16 cellular contexts compared by ENCODE assay signal in genomic region chr17:74473294-74473693, GRCh38. TPM values are rescaled to one million over a fixed set of nuclear protein-coding genes. Genes with fewer than 3 reads are reported as not detected.
DNase-seq lines count a peak whose midpoint lies in the region; ATAC-seq and TF ChIP-seq lines count a peak whose summit lies in the region.
"Had no signal": no experiment of that assay in that cellular context is flagged by ENCODE, and none has a peak within 500 bp of the region (broad histone marks: within the 10 kb centered on the region; RNA-seq: fewer than 3 reads in every experiment).

No MANE protein-coding gene starts in this region.

- DNase-seq in T-helper 1 cell (no peak), mucosa of gallbladder (ENCODE audit: low spot score) (no peak), NCI-H524 treated with DMSO at 0.1 percent for 48 hours (lab: John Stamatoyannopoulos, UW) (no peak)
- DNase-seq in CD8-positive, alpha-beta T cell: no peak
- peak in 1 of 10 donors; percentile 50 for DNase-seq in naive thymus-derived CD8-positive, alpha-beta T cell
- DNase-seq: Caco-2, NCI-H2107, NCI-H345, NCI-H748 treated with DMSO at 0.1 percent for 48 hours had no signal

- H3K27me3 ChIP-seq in CD8-positive, alpha-beta T cell (ENCODE audit: insufficient read depth, low read length): no peaks in the 10 kb centered on the region

- intact Hi-C loops in CD8-positive, alpha-beta T cell (cut with DNase I, micrococcal nuclease): loop anchor here in 1 of 2 experiments (10.0 kb wide), 1 partner anchor 262 kb away; the partner anchor contains the start of gene RAB37

- peaks cover 4% of the 10 kb centered on the region for H3K36me3 ChIP-seq in CD8-positive, alpha-beta T cell (ENCODE audit: insufficient read depth, low read length)

- no peak overlapping the region for H3K27ac ChIP-seq in CD8-positive, alpha-beta T cell (ENCODE audit: low read depth, low read length)
- H3K27ac ChIP-seq: 22Rv1 had no signal

- no peak for ATAC-seq in CD8-positive, alpha-beta T cell
- ATAC-seq in activated T-helper 17 cell treated with anti-CD3 and anti-CD28 coated beads, Interleukin-2, amount 50 U/mL, for 72 hours (replicated peaks): no peak
- ATAC-seq in naive thymus-derived CD8-positive, alpha-beta T cell: no peak
- no peak for ATAC-seq in HG03442 (IDR thresholded peaks at IDR 0.05; ENCODE audit: unreplicated experiment)
- ATAC-seq: Right ventricle myocardium inferior had no signal

- H3K27ac Mint-ChIP-seq in T-helper 1 cell treated with Interleukin-12 subunit alpha and Interleukin-12 subunit beta and Interleukin-4 antibody, amounts not matched to agents 30 μg/mL and 1 μg/mL, for 36 hours: peak overlapping the region; percentile 62
- H3K27ac Mint-ChIP-seq in CD8-positive, alpha-beta T cell: peak overlapping the region; percentile 82
- peak overlapping the region; percentile 79 for H3K27ac Mint-ChIP-seq in activated T-helper 17 cell treated with anti-CD3 and anti-CD28 coated beads, Interleukin-2, amount 50 U/mL, for 72 hours
- peak overlapping the region in 7 of 10 donors; percentile 29 to 95 (median 87) for H3K27ac Mint-ChIP-seq in naive thymus-derived CD8-positive, alpha-beta T cell

- peaks cover 38% of the 10 kb centered on the region for H3K4me1 ChIP-seq in CD8-positive, alpha-beta T cell (ENCODE audit: insufficient read depth, low read length)
- H3K4me1 ChIP-seq: Caco-2 had no signal

- peaks cover 5% of the 10 kb centered on the region for H3K9me3 ChIP-seq in CD8-positive, alpha-beta T cell (ENCODE audit: low read length)

- CTCF ChIA-PET in CD8-positive, alpha-beta T cell (lab: Charles Lee): interaction anchor here (0.7 to 1.9 kb wide), 4 partner anchors 14 to 1748 kb away, joined by 3 to 6 read pairs (median 4); no protein-coding TSS in a partner anchor

- no peak overlapping the region for H3K4me3 ChIP-seq in CD8-positive, alpha-beta T cell (ENCODE audit: low read depth, low read length)

- H3K36me3 Mint-ChIP-seq in T-helper 1 cell treated with Interleukin-12 subunit alpha and Interleukin-12 subunit beta and Interleukin-4 antibody, amounts not matched to agents 30 μg/mL and 1 μg/mL, for 36 hours (ENCODE audit: low read depth): peaks cover 71% of the 10 kb centered on the region
- peaks cover 5% of the 10 kb centered on the region for H3K36me3 Mint-ChIP-seq in CD8-positive, alpha-beta T cell
- H3K36me3 Mint-ChIP-seq in activated T-helper 17 cell treated with anti-CD3 and anti-CD28 coated beads, Interleukin-2, amount 50 U/mL, for 72 hours (ENCODE audit: low read depth): peaks cover 30% of the 10 kb centered on the region
- peaks cover 5 to 10% (median 6%) of the 10 kb centered on the region in 3 donors for H3K36me3 Mint-ChIP-seq in naive thymus-derived CD8-positive, alpha-beta T cell

- POLR2A ChIA-PET in CD8-positive, alpha-beta T cell (lab: Charles Lee): interaction anchor here (1.1 kb wide), 1 partner anchor 9 kb away, joined by 3 read pairs; no protein-coding TSS in a partner anchor
- POLR2A ChIA-PET in naive thymus-derived CD8-positive, alpha-beta T cell (lab: Charles Lee): no interaction called here

- H3K9me3 Mint-ChIP-seq in T-helper 1 cell treated with Interleukin-12 subunit alpha and Interleukin-12 subunit beta and Interleukin-4 antibody, amounts not matched to agents 30 μg/mL and 1 μg/mL, for 36 hours: peaks cover 22% of the 10 kb centered on the region
- peaks cover 11% of the 10 kb centered on the region for H3K9me3 Mint-ChIP-seq in CD8-positive, alpha-beta T cell
- H3K9me3 Mint-ChIP-seq in activated T-helper 17 cell treated with anti-CD3 and anti-CD28 coated beads, Interleukin-2, amount 50 U/mL, for 72 hours: no peaks in the 10 kb centered on the region
- H3K9me3 Mint-ChIP-seq in naive thymus-derived CD8-positive, alpha-beta T cell: peaks cover 0 to 18% (median 3%) of the 10 kb centered on the region in 9 donors

- H3K27me3 Mint-ChIP-seq in T-helper 1 cell treated with Interleukin-12 subunit alpha and Interleukin-12 subunit beta and Interleukin-4 antibody, amounts not matched to agents 30 μg/mL and 1 μg/mL, for 36 hours (ENCODE audit: low read depth): no peaks in the 10 kb centered on the region
- no peaks in the 10 kb centered on the region for H3K27me3 Mint-ChIP-seq in CD8-positive, alpha-beta T cell (ENCODE audit: low read depth)
- no peaks in the 10 kb centered on the region for H3K27me3 Mint-ChIP-seq in activated T-helper 17 cell treated with anti-CD3 and anti-CD28 coated beads, Interleukin-2, amount 50 U/mL, for 72 hours
- no peaks in the 10 kb centered on the region for H3K27me3 Mint-ChIP-seq in naive thymus-derived CD8-positive, alpha-beta T cell

- H3K4me1 Mint-ChIP-seq in T-helper 1 cell treated with Interleukin-12 subunit alpha and Interleukin-12 subunit beta and Interleukin-4 antibody, amounts not matched to agents 30 μg/mL and 1 μg/mL, for 36 hours (ENCODE audit: low read depth): peaks cover 59% of the 10 kb centered on the region
- H3K4me1 Mint-ChIP-seq in CD8-positive, alpha-beta T cell (ENCODE audit: low read depth): peaks cover 58% of the 10 kb centered on the region
- peaks cover 30% of the 10 kb centered on the region for H3K4me1 Mint-ChIP-seq in activated T-helper 17 cell treated with anti-CD3 and anti-CD28 coated beads, Interleukin-2, amount 50 U/mL, for 72 hours
- H3K4me1 Mint-ChIP-seq in naive thymus-derived CD8-positive, alpha-beta T cell: peaks cover 33 to 84% (median 53%) of the 10 kb centered on the region in 4 donors

- TF ChIP-seq CTCF in CD8-positive, alpha-beta T cell (IDR thresholded peaks at IDR 0.05): no peak

- H3K4me3 Mint-ChIP-seq in T-helper 1 cell treated with Interleukin-12 subunit alpha and Interleukin-12 subunit beta and Interleukin-4 antibody, amounts not matched to agents 30 μg/mL and 1 μg/mL, for 36 hours: peak overlapping the region; percentile 58
- peak overlapping the region; percentile 70 for H3K4me3 Mint-ChIP-seq in CD8-positive, alpha-beta T cell
- H3K4me3 Mint-ChIP-seq in activated T-helper 17 cell treated with anti-CD3 and anti-CD28 coated beads, Interleukin-2, amount 50 U/mL, for 72 hours: peak overlapping the region; percentile 31
- peak overlapping the region in 8 of 10 donors; percentile 57 to 79 (median 72) for H3K4me3 Mint-ChIP-seq in naive thymus-derived CD8-positive, alpha-beta T cell

RNA-seq across cellular contexts. Expression of gene CD300A, which starts 6.9 kb away (rescaled TPM):
- total RNA-seq in CD8-positive, alpha-beta T cell: 1 to 10 TPM; 3.6 to 4.5 TPM
- 10 to 100 TPM in 1 of 2 donors, 1 to 10 TPM in 1; 3.0 to 29.1 TPM for total RNA-seq in activated T-helper 17 cell treated with anti-CD3 and anti-CD28 coated beads, Interleukin-2, amount 50 U/mL, for 72 hours
- total RNA-seq in naive thymus-derived CD8-positive, alpha-beta T cell: 1 to 10 TPM; 5.9 to 6.3 TPM
- 10 to 100 TPM; 10.0 to 37.6 (median 14.1) TPM for polyA plus RNA-seq in naive thymus-derived CD8-positive, alpha-beta T cell
- 15.2 TPM for total RNA-seq in mucosa of gallbladder
- total RNA-seq: Caco-2, G401 had no signal
- polyA plus RNA-seq: BJ had no signal

RNA-seq across cellular contexts. Expression of gene GPRC5C, which starts 41.4 kb away (rescaled TPM):
- total RNA-seq in CD8-positive, alpha-beta T cell: under 1 TPM in 1 of 2 experiments, not detected in 1; 0.33 TPM
- total RNA-seq in activated T-helper 17 cell treated with anti-CD3 and anti-CD28 coated beads, Interleukin-2, amount 50 U/mL, for 72 hours: 1 to 10 TPM in 1 of 2 donors, not detected in 1; 5.0 TPM
- not detected for total RNA-seq in naive thymus-derived CD8-positive, alpha-beta T cell
- polyA plus RNA-seq in naive thymus-derived CD8-positive, alpha-beta T cell: under 1 TPM in 1 of 3 donors, not detected in 2; 0.09 TPM
- total RNA-seq in mucosa of gallbladder: 148 TPM

RNA-seq across cellular contexts. Expression of gene CD300LB, which starts 58.0 kb away (rescaled TPM):
- total RNA-seq in CD8-positive, alpha-beta T cell: not detected
- not detected for total RNA-seq in activated T-helper 17 cell treated with anti-CD3 and anti-CD28 coated beads, Interleukin-2, amount 50 U/mL, for 72 hours
- total RNA-seq in naive thymus-derived CD8-positive, alpha-beta T cell: not detected
- polyA plus RNA-seq in naive thymus-derived CD8-positive, alpha-beta T cell: under 1 TPM in 1 of 3 donors, not detected in 2; 0.22 TPM
- 0.49 TPM for total RNA-seq in mucosa of gallbladder
- total RNA-seq: Caco-2, G401 had no signal
- polyA plus RNA-seq: BJ had no signal

Comparison
In these comparisons a context has a peak if more than half of its experiments do, and no peak if none do; other contexts are left out.
1. RNA of gene GPRC5C, which starts 41.4 kb away (total RNA-seq): 148 TPM in mucosa of gallbladder (single experiment); 5.0 TPM in activated T-helper 17 cell treated with anti-CD3 and anti-CD28 coated beads, Interleukin-2, amount 50 U/mL, for 72 hours, 0.33 TPM in CD8-positive, alpha-beta T cell and not detected in naive thymus-derived CD8-positive, alpha-beta T cell; every median in the first group is over 10 times any median in the second.
2. Peak in every context shown above with its lines, with median percentiles within 50 percentile points of each other: H3K27ac Mint-ChIP-seq and H3K4me3 Mint-ChIP-seq.